ENCODE assay signal across 8 cellular contexts in the genomic region with DNA sequence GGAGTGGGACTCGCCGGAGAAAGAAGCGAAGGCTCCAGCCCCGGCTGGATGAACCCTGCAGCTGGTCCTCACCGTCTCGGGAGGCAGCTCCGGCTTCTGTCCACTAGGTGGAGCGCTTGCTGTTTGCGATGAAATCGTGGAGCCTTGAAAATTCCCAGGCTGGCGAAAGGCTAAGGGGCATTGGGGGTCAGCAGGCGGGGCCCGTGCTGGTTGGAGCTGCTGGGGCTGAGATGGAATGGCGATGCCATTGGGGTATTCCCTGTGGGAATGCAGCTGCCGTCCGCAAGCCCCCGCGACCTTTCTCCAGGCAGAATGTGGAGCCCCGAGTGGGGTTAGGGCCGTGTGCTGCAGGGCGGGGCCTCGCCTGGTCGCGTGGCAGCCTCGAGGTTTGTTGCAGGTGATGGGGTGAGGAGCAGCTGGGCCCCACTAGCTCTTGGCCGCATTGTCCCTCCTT.
DNase-seq lines count a peak whose midpoint lies in the region; ATAC-seq, FAIRE-seq and TF ChIP-seq lines count a peak whose summit lies in the region.

No MANE protein-coding gene starts in this region.

- H2AK5ac ChIP-seq in IMR-90 (ENCODE audit: low read depth, low read length), result no peak overlapping the region
- H2AK5ac ChIP-seq in trophoblast cell (ENCODE audit: low read length), result no peak overlapping the region

- H4K8ac ChIP-seq in IMR-90 (ENCODE audit: low read depth in 2 of 2, low read length in 2 of 2), result no peak overlapping the region
- peak overlapping the region; percentile 14 for H4K8ac ChIP-seq in trophoblast cell (ENCODE audit: low read depth, low read length)

- no peaks in the 10 kb centered on the region for H3K9me1 ChIP-seq in IMR-90 (ENCODE audit: insufficient read depth, low read length)

- H3K18ac ChIP-seq in IMR-90 (ENCODE audit: low read depth, low read length) (no peak overlapping the region), trophoblast cell (ENCODE audit: low read length) (no peak overlapping the region)

- H2BK5ac ChIP-seq in IMR-90 (ENCODE audit: low read depth, low read length, poor library complexity, severe bottlenecking) (no peak overlapping the region), trophoblast cell (ENCODE audit: low read depth, low read length, poor library complexity) (no peak overlapping the region)

- no peak overlapping the region for H2BK12ac ChIP-seq in trophoblast cell (ENCODE audit: low read length)

- CTCF ChIA-PET in IMR-90 (lab: Yijun Ruan, JAX), result interaction anchor here (0.6 to 1.3 kb wide), 6 partner anchors 9 to 139 kb away, joined by 3 to 4 read pairs (median 3); no protein-coding TSS in a partner anchor

- H3K27me3 ChIP-seq in IMR-90 (ENCODE audit: control insufficient read depth, insufficient read depth, low read length) (peaks cover 20% of the 10 kb centered on the region), trophoblast cell (ENCODE audit: insufficient read depth, low read length) (no peaks in the 10 kb centered on the region), transverse colon (no peaks in the 10 kb centered on the region)

- H3K4me1 ChIP-seq in IMR-90 (ENCODE audit: control insufficient read depth, insufficient read depth, low read length), result no peaks in the 10 kb centered on the region
- peaks cover 3% of the 10 kb centered on the region in 2 experiments for H3K4me1 ChIP-seq in trophoblast cell (ENCODE audit: control insufficient read depth in 1 of 2, insufficient read depth in 2 of 2, low read length in 2 of 2)
- peaks cover 0 to 7% (median 7%) of the 10 kb centered on the region in 4 donors for H3K4me1 ChIP-seq in transverse colon

- H2AK9ac ChIP-seq in IMR-90 (replicated peaks; ENCODE audit: low read depth, low read length, poor library complexity), result peak overlapping the region; percentile 10

- H3K4me2 ChIP-seq in IMR-90 (ENCODE audit: low read depth, low read length) (peak overlapping the region; percentile 24; the same call in 1 of the 2 replicates), trophoblast cell (ENCODE audit: low read length) (peak overlapping the region; percentile 8)

- dilution Hi-C loops in IMR-90 (cut with HindIII; ENCODE audit: low sequenced_read_pairs, unreplicated experiment), result no loop called here

- H3K23ac ChIP-seq in IMR-90 (ENCODE audit: low read depth, low read length) (no peak overlapping the region), trophoblast cell (ENCODE audit: low read length) (no peak overlapping the region)

- no peaks in the 10 kb centered on the region for H3K9me3 ChIP-seq in IMR-90 (ENCODE audit: control insufficient read depth, insufficient read depth, low read length)
- peaks cover 8% of the 10 kb centered on the region for H3K9me3 ChIP-seq in trophoblast cell (ENCODE audit: insufficient read depth, low read depth, low read length)
- H3K9me3 ChIP-seq in transverse colon, result no peaks in the 10 kb centered on the region

- no peak overlapping the region for H2BK20ac ChIP-seq in IMR-90 (ENCODE audit: low read depth, low read length)

- H3K14ac ChIP-seq in IMR-90 (replicated peaks; ENCODE audit: low read depth, low read length), result no peak overlapping the region
- H3K14ac ChIP-seq in trophoblast cell (ENCODE audit: low read length), result no peak overlapping the region

- H3K4ac ChIP-seq in IMR-90 (ENCODE audit: low read depth, low read length), result no peak overlapping the region
- no peak overlapping the region for H3K4ac ChIP-seq in trophoblast cell (ENCODE audit: low read depth, low read length)

- in situ Hi-C loops in IMR-90 (cut with MboI; ENCODE audit: low sequenced_read_pairs), result no loop called here
- in situ Hi-C loops in transverse colon (cut with MboI; ENCODE audit: low pct_ligation_motif_present in 1 of 4, low pct_unique_long_range_greater_than_20kb in 1 of 4, low sequenced_read_pairs in 3 of 4), result no loop called here

- ATAC-seq in IMR-90 (ENCODE audit: low read depth) (peak; percentile 95), HG02571 (IDR thresholded peaks at IDR 0.05; ENCODE audit: unreplicated experiment) (no peak)

- POLR2A ChIA-PET in IMR-90 (lab: Charles Lee; ENCODE audit: unreplicated experiment), result no interaction called here

- H2BK120ac ChIP-seq in IMR-90 (ENCODE audit: low read depth, low read length), result no peak overlapping the region
- no peak overlapping the region for H2BK120ac ChIP-seq in trophoblast cell (ENCODE audit: insufficient read depth, low read length, poor library complexity)

- no peak overlapping the region for H2BK15ac ChIP-seq in IMR-90 (ENCODE audit: low read depth, low read length)

- TF ChIP-seq EP300 in transverse colon (IDR thresholded peaks at IDR 0.05; ENCODE audit: low read depth), result no peak

- FAIRE-seq in D721Med (lab: Jason Lieb, UNC), result no peak

- H2AFZ ChIP-seq in IMR-90 (replicated peaks; ENCODE audit: low read length, poor library complexity) (peak overlapping the region; percentile 63), trophoblast cell (ENCODE audit: insufficient read depth, low read length, poor library complexity) (peak overlapping the region; percentile 9)

- H4K91ac ChIP-seq in IMR-90 (ENCODE audit: insufficient read depth, low read depth, low read length) (no peak overlapping the region), trophoblast cell (ENCODE audit: low read depth, low read length) (no peak overlapping the region)

- no peaks in the 10 kb centered on the region for H3K36me3 ChIP-seq in IMR-90 (ENCODE audit: control insufficient read depth, insufficient read depth, low read length)
- H3K36me3 ChIP-seq in trophoblast cell (ENCODE audit: control insufficient read depth in 1 of 2, insufficient read depth in 2 of 2, low read length in 2 of 2), result no peaks in the 10 kb centered on the region
- H3K36me3 ChIP-seq in transverse colon, result no peaks in the 10 kb centered on the region

- H3K27ac ChIP-seq in IMR-90 (ENCODE audit: insufficient read depth, low read length), result no peak overlapping the region
- no peak overlapping the region for H3K27ac ChIP-seq in trophoblast cell (ENCODE audit: low read depth, low read length)
- no peak overlapping the region for H3K27ac ChIP-seq in transverse colon

- TF ChIP-seq CTCF in D721Med (IDR thresholded peaks at IDR 0.05; ENCODE audit: insufficient read depth, missing control alignments), result peak; percentile 93
- peak; percentile 94 for TF ChIP-seq CTCF in IMR-90 (conservative IDR thresholded peaks at IDR 0.05; ENCODE audit: low read depth, low read length)
- peak; percentile 83 to 92 (median 90) for TF ChIP-seq CTCF in transverse colon (IDR thresholded peaks at IDR 0.05)

- DNase-seq in D721Med (ENCODE audit: insufficient read length, low spot score) (peak; percentile 85), IMR-90 (peak; percentile 49), SHP77 (lab: John Stamatoyannopoulos, UW) (peak; percentile 66 to 70), glomerular endothelial cell (ENCODE audit: extremely low read depth, low read depth, low spot score) (peak; percentile 10), trophoblast cell (peak; percentile 51 to 89), transverse colon (peak; percentile 79)
- DNase-seq in activated naive CD4-positive, alpha-beta T cell (lab: John Stamatoyannopoulos, UW), result peak; percentile 20 to 58 (median 34)

- H3K79me2 ChIP-seq in trophoblast cell (ENCODE audit: control insufficient read depth, insufficient read depth, low read length, poor library complexity), result no peaks in the 10 kb centered on the region

- 0% methylated on average over 5 of the region's 26 CpGs; no CpG with 5 or more reads in 1 of the 2 experiments for WGBS in IMR-90 (ENCODE audit: extremely low coverage in 2 of 2, insufficient read length in 1 of 2), 2 experiments
- WGBS in trophoblast cell (ENCODE audit: extremely low coverage, insufficient coverage, insufficient read length), result no CpG with 5 or more reads among the region's 26 CpGs
- 19 to 30% methylated on average over 4 to 25 of the region's 26 CpGs for WGBS in transverse colon (ENCODE audit: low coverage in 1 of 2), 2 donors

- H3K56ac ChIP-seq in IMR-90 (ENCODE audit: extremely low read depth, insufficient read depth, low read length), result no peak overlapping the region

- H3K79me1 ChIP-seq in IMR-90 (ENCODE audit: low read depth in 1 of 2, low read length in 2 of 2) (no peaks in the 10 kb centered on the region), trophoblast cell (ENCODE audit: low read length) (no peaks in the 10 kb centered on the region)

- H4K5ac ChIP-seq in IMR-90 (ENCODE audit: low read depth, low read length), result no peak overlapping the region

- TF ChIP-seq RAD21 in IMR-90 (IDR thresholded peaks at IDR 0.05; ENCODE audit: low read length), result peak; percentile 91

- no peak overlapping the region for H3K9ac ChIP-seq in IMR-90 (ENCODE audit: low read depth, low read length)
- no peak overlapping the region for H3K9ac ChIP-seq in trophoblast cell (ENCODE audit: low read length)

- intact Hi-C loops in IMR-90 (cut with micrococcal nuclease), result loop anchor here (1.0 kb wide), 1 partner anchor 65 kb away; no protein-coding TSS in a partner anchor
- intact Hi-C loops in transverse colon (cut with DNase I; ENCODE audit: low total_unique reads), result no loop called here

- BruUV-seq in IMR-90 (replicated peaks; lab: Mats Ljungman, UMichigan), result no TSS peak

- H4K20me1 ChIP-seq in IMR-90 (ENCODE audit: insufficient read depth, low read length), result 0 out of 2 replicates have a peak, but pooled peaks cover 3% of the 10 kb centered on the region

- H4K12ac ChIP-seq in trophoblast cell (ENCODE audit: low read depth, low read length), result no peak overlapping the region

- H3K4me3 ChIP-seq in IMR-90 (ENCODE audit: insufficient read depth, low read depth, low read length) (no peak overlapping the region), trophoblast cell (ENCODE audit: low read depth, low read length) (no peak overlapping the region), transverse colon (no peak overlapping the region)

- 0 out of 2 replicates have a peak, but pooled peaks have one; percentile 35 for TF ChIP-seq POLR2A in IMR-90 (IDR thresholded peaks at IDR 0.05; ENCODE audit: low read depth, low read length)
- no peak for TF ChIP-seq POLR2A in transverse colon (IDR thresholded peaks at IDR 0.05)

TF ChIP-seq in IMR-90, 13 proteins besides CTCF, POLR2A, EP300 and RAD21:
- peak; percentile 82 for TF ChIP-seq SMC3 (IDR thresholded peaks at IDR 0.05; ENCODE audit: low read depth, low read length)
- no peak for TF ChIP-seq BHLHE40 (IDR thresholded peaks at IDR 0.05; ENCODE audit: low read depth, low read length)

Comparison
In these comparisons a context has a peak if more than half of its experiments do, and no peak if none do; other contexts are left out.
1. DNase-seq: peak in every context shown above with its lines; median percentile 85 in D721Med; 79 in transverse colon; 70 in trophoblast cell; 68 in SHP77; 49 in IMR-90; 34 in activated naive CD4-positive, alpha-beta T cell; 10 in glomerular endothelial cell.